Comparison of ENCODE assay signal across 1 cellular context in genomic region chr1:199733125-199733524, GRCh38.
A peak's percentile ranks its signal among the peaks of the same experiment; 100 is the strongest.
TF ChIP-seq lines count a peak whose summit lies in the region.

No MANE protein-coding gene starts in this region.

TF ChIP-seq in Ishikawa, 13 proteins besides CTCF, POLR2A, EP300 and RAD21 (continued from another document):
- no peak for TF ChIP-seq REST (IDR thresholded peaks at IDR 0.05; ENCODE audit: low read depth)
- TF ChIP-seq FOXM1 (IDR thresholded peaks at IDR 0.05; ENCODE audit: borderline replicate concordance, low read depth), result no peak
- TF ChIP-seq NFIC (IDR thresholded peaks at IDR 0.05), result peak; percentile 65; the same call in 1 of the 2 replicates
- TF ChIP-seq TEAD4 (IDR thresholded peaks at IDR 0.05), result peak; percentile 58; the same call in 1 of the 2 replicates
- no peak for TF ChIP-seq TCF12 (IDR thresholded peaks at IDR 0.05; ENCODE audit: low read depth)
- TF ChIP-seq, protein P1, sequence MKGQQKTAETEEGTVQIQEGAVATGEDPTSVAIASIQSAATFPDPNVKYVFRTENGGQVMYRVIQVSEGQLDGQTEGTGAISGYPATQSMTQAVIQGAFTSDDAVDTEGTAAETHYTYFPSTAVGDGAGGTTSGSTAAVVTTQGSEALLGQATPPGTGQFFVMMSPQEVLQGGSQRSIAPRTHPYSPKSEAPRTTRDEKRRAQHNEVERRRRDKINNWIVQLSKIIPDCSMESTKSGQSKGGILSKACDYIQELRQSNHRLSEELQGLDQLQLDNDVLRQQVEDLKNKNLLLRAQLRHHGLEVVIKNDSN (IDR thresholded peaks at IDR 0.05), result no peak
